ENCODE assay signal across 9 cellular contexts in genomic region chr12:92297932-92298681, GRCh38.
DNase-seq lines count a peak whose midpoint lies in the region; ATAC-seq and TF ChIP-seq lines count a peak whose summit lies in the region.
"Had no signal": no experiment of that assay in that cellular context is flagged by ENCODE, and none has a peak within 500 bp of the region (broad histone marks: within the 10 kb centered on the region; RNA-seq: fewer than 3 reads in every experiment).

No MANE protein-coding gene starts in this region.

- no peaks in the 10 kb centered on the region for H3K27me3 Mint-ChIP-seq in activated CD4-positive, alpha-beta memory T cell treated with anti-CD3 and anti-CD28 coated beads, Interleukin-2, amount 10 ng/mL, durations not matched to agents 7 days and 5 days

- peak; percentile 66 for ATAC-seq in left lobe of liver
- no peak for ATAC-seq in GM21576 (IDR thresholded peaks at IDR 0.05; ENCODE audit: unreplicated experiment)

- POLR2A ChIA-PET in activated CD4-positive, alpha-beta memory T cell treated with anti-CD3 and anti-CD28 coated beads, Interleukin-2, amount 10 ng/mL, durations not matched to agents 7 days and 5 days (lab: Charles Lee) = interaction anchor here (0.6 to 3.5 kb wide), 6 partner anchors 65 to 160 kb away, joined by 3 to 37 read pairs (median 3); partner anchors contain the start of gene BTG1

- TF ChIP-seq CTCF in GM20000 (IDR thresholded peaks at IDR 0.05; ENCODE audit: extremely low read depth, missing control alignments) = no peak

- H3K4me3 Mint-ChIP-seq in activated CD4-positive, alpha-beta memory T cell treated with anti-CD3 and anti-CD28 coated beads, Interleukin-2, amount 10 ng/mL, durations not matched to agents 7 days and 5 days = peak overlapping the region; percentile 2

- DNase-seq in AG08396 (ENCODE audit: low spot score) (peak; percentile 71), GM20000 (ENCODE audit: low spot score) (peak; percentile 44), left lobe of liver (ENCODE audit: low spot score) (no peak), NCI-H2171 treated with DMSO at 0.1 percent for 48 hours (lab: John Stamatoyannopoulos, UW) (no peak), DMS114 treated with DMSO at 0.1 percent for 48 hours (lab: John Stamatoyannopoulos, UW; ENCODE audit: unreplicated experiment) (no peak), germinal center (ENCODE audit: low spot score) (no peak)
- peak; percentile 22 for DNase-seq in activated CD4-positive, alpha-beta memory T cell treated with anti-CD3 and anti-CD28 coated beads, Interleukin-2, amount 10 ng/mL, durations not matched to agents 7 days and 5 days
- DNase-seq: kidney had no signal

- H3K4me1 Mint-ChIP-seq in activated CD4-positive, alpha-beta memory T cell treated with anti-CD3 and anti-CD28 coated beads, Interleukin-2, amount 10 ng/mL, durations not matched to agents 7 days and 5 days = peaks cover 16% of the 10 kb centered on the region

- CTCF ChIA-PET in activated CD4-positive, alpha-beta memory T cell treated with anti-CD3 and anti-CD28 coated beads, Interleukin-2, amount 10 ng/mL, durations not matched to agents 7 days and 5 days (lab: Charles Lee) = interaction anchor here (0.9 kb wide), 1 partner anchor 104 kb away, joined by 4 read pairs; no protein-coding TSS in a partner anchor

- H3K9me3 Mint-ChIP-seq in activated CD4-positive, alpha-beta memory T cell treated with anti-CD3 and anti-CD28 coated beads, Interleukin-2, amount 10 ng/mL, durations not matched to agents 7 days and 5 days = peaks cover 7% of the 10 kb centered on the region

- H3K36me3 Mint-ChIP-seq in activated CD4-positive, alpha-beta memory T cell treated with anti-CD3 and anti-CD28 coated beads, Interleukin-2, amount 10 ng/mL, durations not matched to agents 7 days and 5 days (ENCODE audit: low read depth) = peaks cover 3% of the 10 kb centered on the region

- peak overlapping the region; percentile 82 for H3K27ac Mint-ChIP-seq in activated CD4-positive, alpha-beta memory T cell treated with anti-CD3 and anti-CD28 coated beads, Interleukin-2, amount 10 ng/mL, durations not matched to agents 7 days and 5 days

Comparison
In these comparisons a context has a peak if more than half of its experiments do, and no peak if none do; other contexts are left out.
1. DNase-seq: peak in AG08396 (single experiment), GM20000 (single experiment) and activated CD4-positive, alpha-beta memory T cell treated with anti-CD3 and anti-CD28 coated beads, Interleukin-2, amount 10 ng/mL, durations not matched to agents 7 days and 5 days (single experiment); none in left lobe of liver (single experiment), NCI-H2171 treated with DMSO at 0.1 percent for 48 hours (single experiment), DMS114 treated with DMSO at 0.1 percent for 48 hours (single experiment) and germinal center (single experiment).